Comparison of ENCODE assay signal across 8 cellular contexts in genomic region chr14:77043177-77043983, GRCh38. TPM values are rescaled to one million over a fixed set of nuclear protein-coding genes. Genes with fewer than 3 reads are reported as not detected.
DNase-seq lines count a peak whose midpoint lies in the region; ATAC-seq and TF ChIP-seq lines count a peak whose summit lies in the region.

No MANE protein-coding gene starts in this region.

- no peaks in the 10 kb centered on the region for H3K9me3 ChIP-seq in left ventricle myocardium inferior (replicated peaks)
- no peaks in the 10 kb centered on the region for H3K9me3 ChIP-seq in gastrocnemius medialis

- H3K36me3 Mint-ChIP-seq in activated naive CD8-positive, alpha-beta T cell treated with anti-CD3 and anti-CD28 coated beads, Interleukin-2, amount 10 ng/mL, durations not matched to agents 7 days and 5 days, result peaks cover 2% of the 10 kb centered on the region

- POLR2A ChIA-PET in activated naive CD8-positive, alpha-beta T cell treated with anti-CD3 and anti-CD28 coated beads, Interleukin-2, amount 10 ng/mL, durations not matched to agents 7 days and 5 days (lab: Charles Lee), result interaction anchor here (0.7 to 12.3 kb wide), 6 partner anchors 9 to 1868 kb away, joined by 3 to 140 read pairs (median 4); partner anchors contain the start of gene IRF2BPL

- H3K4me3 Mint-ChIP-seq in activated naive CD8-positive, alpha-beta T cell treated with anti-CD3 and anti-CD28 coated beads, Interleukin-2, amount 10 ng/mL, durations not matched to agents 7 days and 5 days, result peak overlapping the region; percentile 62

- no peaks in the 10 kb centered on the region for H3K27me3 Mint-ChIP-seq in activated naive CD8-positive, alpha-beta T cell treated with anti-CD3 and anti-CD28 coated beads, Interleukin-2, amount 10 ng/mL, durations not matched to agents 7 days and 5 days

- intact Hi-C loops in left ventricle myocardium inferior (cut with micrococcal nuclease), result no loop called here
- intact Hi-C loops in gastrocnemius medialis (cut with DNase I; ENCODE audit: low total_unique reads), result loop anchor here (2.0 to 5.0 kb wide), 2 partner anchors 33 to 54 kb away; partner anchors contain the start of gene CIPC

- H3K4me3 ChIP-seq in left ventricle myocardium inferior (peak overlapping the region; percentile 33), gastrocnemius medialis (peak overlapping the region in 3 of 4 donors; percentile 5 to 12 (median 8))

- H3K27me3 ChIP-seq in left ventricle myocardium inferior (ENCODE audit: low read depth), result no peaks in the 10 kb centered on the region
- no peaks in the 10 kb centered on the region for H3K27me3 ChIP-seq in gastrocnemius medialis

- peak; percentile 8 for ATAC-seq in activated naive CD8-positive, alpha-beta T cell treated with anti-CD3 and anti-CD28 coated beads, Interleukin-2, amount 10 ng/mL, durations not matched to agents 7 days and 5 days (ENCODE audit: low read depth)
- ATAC-seq in gastrocnemius medialis (peak; percentile 9 to 18), HG02852 (IDR thresholded peaks at IDR 0.05; ENCODE audit: unreplicated experiment) (no peak)

- peak overlapping the region; percentile 100 for H3K27ac ChIP-seq in left ventricle myocardium inferior (replicated peaks)
- H3K27ac ChIP-seq in gastrocnemius medialis, result peak overlapping the region; percentile 84 to 100 (median 96)

- peak overlapping the region; percentile 74 for H3K27ac Mint-ChIP-seq in activated naive CD8-positive, alpha-beta T cell treated with anti-CD3 and anti-CD28 coated beads, Interleukin-2, amount 10 ng/mL, durations not matched to agents 7 days and 5 days

- TF ChIP-seq POLR2A in gastrocnemius medialis (IDR thresholded peaks at IDR 0.05), result no peak

- peaks cover 60% of the 10 kb centered on the region for H3K4me1 Mint-ChIP-seq in activated naive CD8-positive, alpha-beta T cell treated with anti-CD3 and anti-CD28 coated beads, Interleukin-2, amount 10 ng/mL, durations not matched to agents 7 days and 5 days

- no peaks in the 10 kb centered on the region for H3K9me3 Mint-ChIP-seq in activated naive CD8-positive, alpha-beta T cell treated with anti-CD3 and anti-CD28 coated beads, Interleukin-2, amount 10 ng/mL, durations not matched to agents 7 days and 5 days

- H3K4me1 ChIP-seq in left ventricle myocardium inferior, result peaks cover 82% of the 10 kb centered on the region
- H3K4me1 ChIP-seq in gastrocnemius medialis, result peaks cover 77 to 83% of the 10 kb centered on the region in 2 donors

- in situ Hi-C loops in gastrocnemius medialis (cut with MboI; ENCODE audit: low sequenced_read_pairs in 4 of 4), result no loop called here

- DNase-seq in GM04504 (ENCODE audit: low read depth), result peak; percentile 91
- peak; percentile 89 for DNase-seq in NOMO-1 treated with DMSO at 0.1 percent for 48 hours (lab: John Stamatoyannopoulos, UW; ENCODE audit: unreplicated experiment)
- DNase-seq in activated naive CD8-positive, alpha-beta T cell treated with anti-CD3 and anti-CD28 coated beads, Interleukin-2, amount 10 ng/mL, durations not matched to agents 7 days and 5 days, result no peak
- DNase-seq in left ventricle myocardium inferior, result no peak
- no peak for DNase-seq in gastrocnemius medialis
- DNase-seq in NCI-H1092 (lab: John Stamatoyannopoulos, UW), result no peak
- no peak for DNase-seq in AG08396 (ENCODE audit: low spot score)

- TF ChIP-seq CTCF in left ventricle myocardium inferior (IDR thresholded peaks at IDR 0.05; ENCODE audit: borderline replicate concordance), result no peak
- TF ChIP-seq CTCF in gastrocnemius medialis (IDR thresholded peaks at IDR 0.05 in 4 of 5, conservative IDR thresholded peaks at IDR 0.05 in 1 of 5), result no peak

- H3K36me3 ChIP-seq in left ventricle myocardium inferior (no peaks in the 10 kb centered on the region), gastrocnemius medialis (no peaks in the 10 kb centered on the region)

RNA-seq across cellular contexts. Expression of gene IRF2BPL, which starts 14.9 kb away (rescaled TPM):
- total RNA-seq in activated naive CD8-positive, alpha-beta T cell treated with anti-CD3 and anti-CD28 coated beads, Interleukin-2, amount 10 ng/mL, durations not matched to agents 7 days and 5 days, result 10 to 100 TPM; 38.5 to 41.0 TPM
- total RNA-seq in left ventricle myocardium inferior (35.5 TPM), gastrocnemius medialis (10 to 100 TPM; 15.0 to 26.4 (median 17.0) TPM)

RNA-seq across cellular contexts. Expression of gene CIPC, which starts 54.7 kb away (rescaled TPM):
- 10 to 100 TPM; 14.0 to 14.5 TPM for total RNA-seq in activated naive CD8-positive, alpha-beta T cell treated with anti-CD3 and anti-CD28 coated beads, Interleukin-2, amount 10 ng/mL, durations not matched to agents 7 days and 5 days
- total RNA-seq in left ventricle myocardium inferior, result 70.3 TPM
- 100 to 1,000 TPM; 114 to 178 (median 120) TPM for total RNA-seq in gastrocnemius medialis

Comparison
In these comparisons a context has a peak if more than half of its experiments do, and no peak if none do; other contexts are left out.
1. DNase-seq: peak in GM04504 (single experiment) and NOMO-1 treated with DMSO at 0.1 percent for 48 hours (single experiment); none in activated naive CD8-positive, alpha-beta T cell treated with anti-CD3 and anti-CD28 coated beads, Interleukin-2, amount 10 ng/mL, durations not matched to agents 7 days and 5 days (single experiment), left ventricle myocardium inferior (single experiment), gastrocnemius medialis (0 of 2), NCI-H1092 (single experiment) and AG08396 (single experiment).